In the genomic region with DNA sequence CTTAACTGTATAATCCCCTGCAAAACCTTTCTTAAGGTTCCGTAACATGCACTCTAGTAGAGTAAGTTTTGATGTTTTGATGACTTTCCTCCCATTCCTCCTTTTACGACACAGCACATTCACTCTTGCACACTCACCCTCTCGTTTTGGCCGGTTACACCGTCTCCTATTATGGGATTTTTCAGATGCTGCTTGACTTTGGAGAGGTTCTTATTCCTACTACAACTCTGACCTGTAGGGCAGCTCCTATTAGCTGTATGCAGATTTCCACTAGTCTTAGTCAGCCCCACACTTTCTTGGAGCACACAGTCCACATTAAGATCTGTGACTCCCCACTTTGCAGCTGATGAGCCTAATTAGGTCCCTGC, we compare ENCODE assay signal across 1 cellular context.
TF ChIP-seq lines count a peak whose summit lies in the region.

No MANE protein-coding gene starts in this region.

TF ChIP-seq in SK-N-SH, 30 proteins besides CTCF, POLR2A, EP300 and RAD21 (continued from another document):
- TF ChIP-seq, protein P1, sequence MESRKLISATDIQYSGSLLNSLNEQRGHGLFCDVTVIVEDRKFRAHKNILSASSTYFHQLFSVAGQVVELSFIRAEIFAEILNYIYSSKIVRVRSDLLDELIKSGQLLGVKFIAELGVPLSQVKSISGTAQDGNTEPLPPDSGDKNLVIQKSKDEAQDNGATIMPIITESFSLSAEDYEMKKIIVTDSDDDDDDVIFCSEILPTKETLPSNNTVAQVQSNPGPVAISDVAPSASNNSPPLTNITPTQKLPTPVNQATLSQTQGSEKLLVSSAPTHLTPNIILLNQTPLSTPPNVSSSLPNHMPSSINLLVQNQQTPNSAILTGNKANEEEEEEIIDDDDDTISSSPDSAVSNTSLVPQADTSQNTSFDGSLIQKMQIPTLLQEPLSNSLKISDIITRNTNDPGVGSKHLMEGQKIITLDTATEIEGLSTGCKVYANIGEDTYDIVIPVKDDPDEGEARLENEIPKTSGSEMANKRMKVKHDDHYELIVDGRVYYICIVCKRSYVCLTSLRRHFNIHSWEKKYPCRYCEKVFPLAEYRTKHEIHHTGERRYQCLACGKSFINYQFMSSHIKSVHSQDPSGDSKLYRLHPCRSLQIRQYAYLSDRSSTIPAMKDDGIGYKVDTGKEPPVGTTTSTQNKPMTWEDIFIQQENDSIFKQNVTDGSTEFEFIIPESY (IDR thresholded peaks at IDR 0.05; ENCODE audit: borderline replicate concordance, low read depth) = no peak
- TF ChIP-seq TEAD4 (IDR thresholded peaks at IDR 0.05; ENCODE audit: borderline replicate concordance, insufficient read depth) = no peak
- TF ChIP-seq, protein P2, sequence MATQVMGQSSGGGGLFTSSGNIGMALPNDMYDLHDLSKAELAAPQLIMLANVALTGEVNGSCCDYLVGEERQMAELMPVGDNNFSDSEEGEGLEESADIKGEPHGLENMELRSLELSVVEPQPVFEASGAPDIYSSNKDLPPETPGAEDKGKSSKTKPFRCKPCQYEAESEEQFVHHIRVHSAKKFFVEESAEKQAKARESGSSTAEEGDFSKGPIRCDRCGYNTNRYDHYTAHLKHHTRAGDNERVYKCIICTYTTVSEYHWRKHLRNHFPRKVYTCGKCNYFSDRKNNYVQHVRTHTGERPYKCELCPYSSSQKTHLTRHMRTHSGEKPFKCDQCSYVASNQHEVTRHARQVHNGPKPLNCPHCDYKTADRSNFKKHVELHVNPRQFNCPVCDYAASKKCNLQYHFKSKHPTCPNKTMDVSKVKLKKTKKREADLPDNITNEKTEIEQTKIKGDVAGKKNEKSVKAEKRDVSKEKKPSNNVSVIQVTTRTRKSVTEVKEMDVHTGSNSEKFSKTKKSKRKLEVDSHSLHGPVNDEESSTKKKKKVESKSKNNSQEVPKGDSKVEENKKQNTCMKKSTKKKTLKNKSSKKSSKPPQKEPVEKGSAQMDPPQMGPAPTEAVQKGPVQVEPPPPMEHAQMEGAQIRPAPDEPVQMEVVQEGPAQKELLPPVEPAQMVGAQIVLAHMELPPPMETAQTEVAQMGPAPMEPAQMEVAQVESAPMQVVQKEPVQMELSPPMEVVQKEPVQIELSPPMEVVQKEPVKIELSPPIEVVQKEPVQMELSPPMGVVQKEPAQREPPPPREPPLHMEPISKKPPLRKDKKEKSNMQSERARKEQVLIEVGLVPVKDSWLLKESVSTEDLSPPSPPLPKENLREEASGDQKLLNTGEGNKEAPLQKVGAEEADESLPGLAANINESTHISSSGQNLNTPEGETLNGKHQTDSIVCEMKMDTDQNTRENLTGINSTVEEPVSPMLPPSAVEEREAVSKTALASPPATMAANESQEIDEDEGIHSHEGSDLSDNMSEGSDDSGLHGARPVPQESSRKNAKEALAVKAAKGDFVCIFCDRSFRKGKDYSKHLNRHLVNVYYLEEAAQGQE (IDR thresholded peaks at IDR 0.05; ENCODE audit: low read depth, low read length) = no peak
- TF ChIP-seq TCF12 (IDR thresholded peaks at IDR 0.05) = no peak
- TF ChIP-seq, protein P3, sequence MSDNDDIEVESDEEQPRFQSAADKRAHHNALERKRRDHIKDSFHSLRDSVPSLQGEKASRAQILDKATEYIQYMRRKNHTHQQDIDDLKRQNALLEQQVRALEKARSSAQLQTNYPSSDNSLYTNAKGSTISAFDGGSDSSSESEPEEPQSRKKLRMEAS (IDR thresholded peaks at IDR 0.05; ENCODE audit: low read depth) = no peak
